In genomic region chr2:84212611-84213314, GRCh38 we compare ENCODE assay signal across 14 cellular contexts.
DNase-seq lines count a peak whose midpoint lies in the region; ATAC-seq lines count a peak whose summit lies in the region.
"Had no signal": no experiment of that assay in that cellular context is flagged by ENCODE, and none has a peak within 500 bp of the region (broad histone marks: within the 10 kb centered on the region; RNA-seq: fewer than 3 reads in every experiment).

No MANE protein-coding gene starts in this region.

- H3K9me3 ChIP-seq in right cardiac atrium (ENCODE audit: control insufficient read depth, low read length): no peaks in the 10 kb centered on the region

- H3K4me3 ChIP-seq in right cardiac atrium (ENCODE audit: low read length): no peak overlapping the region

- intact Hi-C loops in right cardiac atrium (cut with DNase I): no loop called here

- peak; percentile 62 for ATAC-seq in GM18498 (IDR thresholded peaks at IDR 0.05; ENCODE audit: unreplicated experiment)
- peak; percentile 89 for ATAC-seq in HG02588 (IDR thresholded peaks at IDR 0.05; ENCODE audit: unreplicated experiment)
- ATAC-seq in HG03342 (IDR thresholded peaks at IDR 0.05; ENCODE audit: unreplicated experiment): peak; percentile 78
- ATAC-seq in right cardiac atrium: no peak
- ATAC-seq: stimulated activated naive CD8-positive, alpha-beta T cell treated with anti-CD3 and anti-CD28 coated beads, Interleukin-15, Interleukin-2, amounts not matched to agents 100 U/mL and 50 U/mL, for 24 hours had no signal

- 77% methylated on average over 5 of the region's 5 CpGs for WGBS in right cardiac atrium

- DNase-seq in GM19240 (ENCODE audit: insufficient read length, low spot score) (peak; percentile 20), NK-92 (lab: John Stamatoyannopoulos, UW; ENCODE audit: unreplicated experiment) (no peak), right cardiac atrium (no peak), Ammon's horn (ENCODE audit: low spot score) (no peak)
- DNase-seq in stimulated activated CD4-positive, alpha-beta T cell treated with anti-CD3 and anti-CD28 coated beads, Interleukin-2, amount 100 ng/mL, for 24 hours: no peak
- DNase-seq: activated CD8-positive, alpha-beta memory T cell treated with anti-CD3 and anti-CD28 coated beads, Interleukin-2, amount 50 U/mL, for 48 hours; EL; NCI-H1048; NCI-H446; RPMI8226; stimulated activated naive CD8-positive, alpha-beta T cell treated with anti-CD3 and anti-CD28 coated beads, Interleukin-15, Interleukin-2, amounts not matched to agents 100 U/mL and 50 U/mL, for 24 hours had no signal

- H3K27ac ChIP-seq in right cardiac atrium (ENCODE audit: low read length): no peak overlapping the region

- no peaks in the 10 kb centered on the region for H3K27me3 ChIP-seq in right cardiac atrium (ENCODE audit: control insufficient read depth, insufficient read depth)

- H3K4me1 ChIP-seq in right cardiac atrium (ENCODE audit: control insufficient read depth, insufficient read depth, low read length): no peaks in the 10 kb centered on the region

Comparison
In these comparisons a context has a peak if more than half of its experiments do, and no peak if none do; other contexts are left out.
1. ATAC-seq: peak in GM18498 (single experiment), HG02588 (single experiment) and HG03342 (single experiment); none in right cardiac atrium (0 of 2).